Comparison of ENCODE assay signal across 10 cellular contexts in genomic region chr13:51333826-51334225, GRCh38. TPM values are rescaled to one million over a fixed set of nuclear protein-coding genes. Genes with fewer than 3 reads are reported as not detected.
"Had no signal": no experiment of that assay in that cellular context is flagged by ENCODE, and none has a peak within 500 bp of the region (broad histone marks: within the 10 kb centered on the region; RNA-seq: fewer than 3 reads in every experiment).

No MANE protein-coding gene starts in this region.

- H3K4me3 Mint-ChIP-seq: IgD-negative memory B cell had no signal

- DNase-seq: IMR-90, KBM-7, KG1 had no signal

- FAIRE-seq: HepG2, HTR-8/SVneo, K562 had no signal

- H3K4me3 ChIP-seq: K562 had no signal

- H3K27ac Mint-ChIP-seq: IgD-negative memory B cell had no signal

- H3K27ac ChIP-seq: HL-60 had no signal

- H3K36me3 Mint-ChIP-seq: IgD-negative memory B cell had no signal

RNA-seq across cellular contexts. Expression of gene SERPINE3, which starts 5.7 kb away (rescaled TPM):
- total RNA-seq: HepG2, HT-29, HT1080, IMR-90, K562 had no signal
- polyA plus RNA-seq: HepG2, IgD-negative memory B cell, IMR-90, K562 had no signal
